In genomic region chr12:57031228-57031670, GRCh38 we compare ENCODE assay signal across 9 cellular contexts. TPM values are rescaled to one million over a fixed set of nuclear protein-coding genes. Genes with fewer than 3 reads are reported as not detected.
A peak's percentile ranks its signal among the peaks of the same experiment; 100 is the strongest.
DNase-seq lines count a peak whose midpoint lies in the region; ATAC-seq and FAIRE-seq lines count a peak whose summit lies in the region.
"Had no signal": no experiment of that assay in that cellular context is flagged by ENCODE, and none has a peak within 500 bp of the region (broad histone marks: within the 10 kb centered on the region; RNA-seq: fewer than 3 reads in every experiment).

No MANE protein-coding gene starts in this region.

- DNase-seq in COLO668 (lab: John Stamatoyannopoulos, UW; ENCODE audit: unreplicated experiment) (peak; percentile 3), NCI-H446 treated with DMSO at 0.1 percent for 48 hours (lab: John Stamatoyannopoulos, UW) (peak; percentile 4), cerebellar cortex (ENCODE audit: low spot score) (peak; percentile 17), cerebellum (ENCODE audit: low spot score) (no peak), frontal cortex (ENCODE audit: low spot score in 2 of 2) (no peak)
- no peak for DNase-seq in stimulated activated CD4-positive, alpha-beta T cell treated with anti-CD3 and anti-CD28 coated beads, Interleukin-4, amount 100 ng/mL, for 24 hours
- DNase-seq in stimulated activated CD4-positive, alpha-beta T cell treated with anti-CD3 and anti-CD28 coated beads, Interleukin-2, amount 100 ng/mL, for 24 hours: no peak

- peak; percentile 62 for ATAC-seq in GM21529 (IDR thresholded peaks at IDR 0.05; ENCODE audit: unreplicated experiment)

- no peak for FAIRE-seq in frontal cortex (lab: Jason Lieb, UNC)

RNA-seq across cellular contexts. Expression of gene TAC3, which starts 14.9 kb away (rescaled TPM):
- not detected for total RNA-seq in cerebellum
- total RNA-seq in frontal cortex: 0.82 TPM
- total RNA-seq: thoracic aorta had no signal

RNA-seq across cellular contexts. Expression of gene MYO1A, which starts 18.7 kb away (rescaled TPM):
- 0.36 TPM for total RNA-seq in cerebellum
- not detected for total RNA-seq in frontal cortex

RNA-seq across cellular contexts. Expression of gene ZBTB39, which starts 24.9 kb away (rescaled TPM):
- total RNA-seq in cerebellum (9.4 TPM), frontal cortex (8.2 TPM)

RNA-seq across cellular contexts. Expression of gene NEMP1, which starts 47.3 kb away (rescaled TPM):
- total RNA-seq in cerebellum (12.5 TPM), frontal cortex (5.3 TPM)

RNA-seq across cellular contexts. Expression of gene NAB2, which starts 57.7 kb away (rescaled TPM):
- total RNA-seq in cerebellum: 15.2 TPM
- total RNA-seq in frontal cortex: 30.2 TPM

Comparison
In these comparisons a context has a peak if more than half of its experiments do, and no peak if none do; other contexts are left out.
1. DNase-seq: peak in COLO668 (single experiment), NCI-H446 treated with DMSO at 0.1 percent for 48 hours (single experiment) and cerebellar cortex (single experiment); none in cerebellum (single experiment), frontal cortex (0 of 2), stimulated activated CD4-positive, alpha-beta T cell treated with anti-CD3 and anti-CD28 coated beads, Interleukin-4, amount 100 ng/mL, for 24 hours (single experiment) and stimulated activated CD4-positive, alpha-beta T cell treated with anti-CD3 and anti-CD28 coated beads, Interleukin-2, amount 100 ng/mL, for 24 hours (0 of 2).